1 cellular context compared by ENCODE assay signal in the genomic region with DNA sequence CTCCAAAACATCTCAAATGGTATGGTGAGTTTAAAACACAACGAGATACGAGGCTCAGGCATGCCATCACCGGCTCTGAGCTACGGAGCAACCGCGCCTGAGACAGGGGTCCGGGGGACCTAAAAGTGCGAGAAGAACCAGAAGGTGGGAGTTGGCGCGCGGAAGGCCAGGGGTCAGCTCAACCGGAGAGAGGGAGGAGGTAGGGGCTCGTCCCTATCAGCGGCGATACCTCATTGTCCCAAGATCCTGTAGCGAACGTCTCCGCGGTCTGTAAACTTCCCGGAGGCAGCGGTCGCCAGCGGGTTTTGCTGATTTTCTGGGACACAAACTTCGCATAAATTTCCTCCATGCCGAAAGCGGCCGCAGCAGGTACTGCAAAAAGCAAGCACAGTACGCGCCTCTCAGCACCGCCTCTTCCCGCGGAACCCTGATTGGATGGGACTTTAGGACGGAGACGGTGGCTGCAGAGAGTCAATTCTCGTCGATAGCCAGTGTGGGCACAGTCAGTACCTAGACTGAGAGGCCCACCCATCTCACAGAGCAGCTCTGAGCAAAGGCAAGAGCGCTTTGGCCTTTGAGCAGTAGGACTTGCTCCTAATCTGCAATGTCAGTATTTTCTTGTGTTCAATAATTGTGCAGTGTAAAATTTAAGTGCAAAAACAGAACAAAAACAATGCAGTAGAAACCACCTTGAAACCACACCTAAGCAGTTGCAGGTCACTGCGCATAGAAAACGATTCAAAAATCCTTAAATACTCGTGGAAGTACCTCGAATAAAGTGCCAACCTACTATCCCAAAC.
TF ChIP-seq lines count a peak whose summit lies in the region.

A gene with protein sequence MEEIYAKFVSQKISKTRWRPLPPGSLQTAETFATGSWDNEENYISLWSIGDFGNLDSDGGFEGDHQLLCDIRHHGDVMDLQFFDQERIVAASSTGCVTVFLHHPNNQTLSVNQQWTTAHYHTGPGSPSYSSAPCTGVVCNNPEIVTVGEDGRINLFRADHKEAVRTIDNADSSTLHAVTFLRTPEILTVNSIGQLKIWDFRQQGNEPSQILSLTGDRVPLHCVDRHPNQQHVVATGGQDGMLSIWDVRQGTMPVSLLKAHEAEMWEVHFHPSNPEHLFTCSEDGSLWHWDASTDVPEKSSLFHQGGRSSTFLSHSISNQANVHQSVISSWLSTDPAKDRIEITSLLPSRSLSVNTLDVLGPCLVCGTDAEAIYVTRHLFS (minus strand): TSS at position 383 of the 800 bp plus-strand sequence. CDS start 34 bp downstream, at position 349.

TF ChIP-seq in SK-N-SH, 30 proteins besides CTCF, POLR2A, EP300 and RAD21 (continued from another document):
- peak; percentile 59 for TF ChIP-seq GABPA (IDR thresholded peaks at IDR 0.05; ENCODE audit: low read depth)
- no peak for TF ChIP-seq CHD2 (IDR thresholded peaks at IDR 0.05; ENCODE audit: low read length, partially characterized antibody)
- no peak for TF ChIP-seq TCF12 (IDR thresholded peaks at IDR 0.05)
- no peak for TF ChIP-seq RFX5 (IDR thresholded peaks at IDR 0.05; ENCODE audit: low read length)
- TF ChIP-seq SMC3 (IDR thresholded peaks at IDR 0.05; ENCODE audit: low read depth, low read length) = no peak
- peak; percentile 80 for TF ChIP-seq POLR2AphosphoS5 (IDR thresholded peaks at IDR 0.05; ENCODE audit: low read depth, low read length)
- TF ChIP-seq GATA2 (CRISPR knock-in tag; IDR thresholded peaks at IDR 0.05) = no peak
- no peak for TF ChIP-seq RXRA (IDR thresholded peaks at IDR 0.05; ENCODE audit: borderline replicate concordance, low read depth)
- TF ChIP-seq, protein P1, sequence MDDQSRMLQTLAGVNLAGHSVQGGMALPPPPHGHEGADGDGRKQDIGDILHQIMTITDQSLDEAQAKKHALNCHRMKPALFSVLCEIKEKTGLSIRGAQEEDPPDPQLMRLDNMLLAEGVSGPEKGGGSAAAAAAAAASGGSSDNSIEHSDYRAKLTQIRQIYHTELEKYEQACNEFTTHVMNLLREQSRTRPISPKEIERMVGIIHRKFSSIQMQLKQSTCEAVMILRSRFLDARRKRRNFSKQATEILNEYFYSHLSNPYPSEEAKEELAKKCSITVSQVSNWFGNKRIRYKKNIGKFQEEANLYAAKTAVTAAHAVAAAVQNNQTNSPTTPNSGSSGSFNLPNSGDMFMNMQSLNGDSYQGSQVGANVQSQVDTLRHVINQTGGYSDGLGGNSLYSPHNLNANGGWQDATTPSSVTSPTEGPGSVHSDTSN (IDR thresholded peaks at IDR 0.05) = no peak
- TF ChIP-seq NFIC (IDR thresholded peaks at IDR 0.05; ENCODE audit: borderline replicate concordance) = no peak
- TF ChIP-seq SIN3A (IDR thresholded peaks at IDR 0.05; ENCODE audit: borderline replicate concordance, low read depth, low read length) = peak; percentile 96
- no peak for TF ChIP-seq MEF2A (IDR thresholded peaks at IDR 0.05; ENCODE audit: borderline replicate concordance, low read depth)
- TF ChIP-seq, protein P2, sequence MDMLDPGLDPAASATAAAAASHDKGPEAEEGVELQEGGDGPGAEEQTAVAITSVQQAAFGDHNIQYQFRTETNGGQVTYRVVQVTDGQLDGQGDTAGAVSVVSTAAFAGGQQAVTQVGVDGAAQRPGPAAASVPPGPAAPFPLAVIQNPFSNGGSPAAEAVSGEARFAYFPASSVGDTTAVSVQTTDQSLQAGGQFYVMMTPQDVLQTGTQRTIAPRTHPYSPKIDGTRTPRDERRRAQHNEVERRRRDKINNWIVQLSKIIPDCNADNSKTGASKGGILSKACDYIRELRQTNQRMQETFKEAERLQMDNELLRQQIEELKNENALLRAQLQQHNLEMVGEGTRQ (IDR thresholded peaks at IDR 0.05; ENCODE audit: borderline replicate concordance, low read depth, low read length) = no peak
- no peak for TF ChIP-seq FOXJ3 (CRISPR knock-in tag; IDR thresholded peaks at IDR 0.05)
- TF ChIP-seq, protein P3, sequence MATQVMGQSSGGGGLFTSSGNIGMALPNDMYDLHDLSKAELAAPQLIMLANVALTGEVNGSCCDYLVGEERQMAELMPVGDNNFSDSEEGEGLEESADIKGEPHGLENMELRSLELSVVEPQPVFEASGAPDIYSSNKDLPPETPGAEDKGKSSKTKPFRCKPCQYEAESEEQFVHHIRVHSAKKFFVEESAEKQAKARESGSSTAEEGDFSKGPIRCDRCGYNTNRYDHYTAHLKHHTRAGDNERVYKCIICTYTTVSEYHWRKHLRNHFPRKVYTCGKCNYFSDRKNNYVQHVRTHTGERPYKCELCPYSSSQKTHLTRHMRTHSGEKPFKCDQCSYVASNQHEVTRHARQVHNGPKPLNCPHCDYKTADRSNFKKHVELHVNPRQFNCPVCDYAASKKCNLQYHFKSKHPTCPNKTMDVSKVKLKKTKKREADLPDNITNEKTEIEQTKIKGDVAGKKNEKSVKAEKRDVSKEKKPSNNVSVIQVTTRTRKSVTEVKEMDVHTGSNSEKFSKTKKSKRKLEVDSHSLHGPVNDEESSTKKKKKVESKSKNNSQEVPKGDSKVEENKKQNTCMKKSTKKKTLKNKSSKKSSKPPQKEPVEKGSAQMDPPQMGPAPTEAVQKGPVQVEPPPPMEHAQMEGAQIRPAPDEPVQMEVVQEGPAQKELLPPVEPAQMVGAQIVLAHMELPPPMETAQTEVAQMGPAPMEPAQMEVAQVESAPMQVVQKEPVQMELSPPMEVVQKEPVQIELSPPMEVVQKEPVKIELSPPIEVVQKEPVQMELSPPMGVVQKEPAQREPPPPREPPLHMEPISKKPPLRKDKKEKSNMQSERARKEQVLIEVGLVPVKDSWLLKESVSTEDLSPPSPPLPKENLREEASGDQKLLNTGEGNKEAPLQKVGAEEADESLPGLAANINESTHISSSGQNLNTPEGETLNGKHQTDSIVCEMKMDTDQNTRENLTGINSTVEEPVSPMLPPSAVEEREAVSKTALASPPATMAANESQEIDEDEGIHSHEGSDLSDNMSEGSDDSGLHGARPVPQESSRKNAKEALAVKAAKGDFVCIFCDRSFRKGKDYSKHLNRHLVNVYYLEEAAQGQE (IDR thresholded peaks at IDR 0.05; ENCODE audit: low read depth, low read length) = no peak
- TF ChIP-seq FOXM1 (IDR thresholded peaks at IDR 0.05; ENCODE audit: low read depth) = no peak
- no peak for TF ChIP-seq IRF3 (IDR thresholded peaks at IDR 0.05; ENCODE audit: low read depth, low read length)
- peak; percentile 85; the same call in 1 of the 2 replicates for TF ChIP-seq TAF1 (IDR thresholded peaks at IDR 0.05; ENCODE audit: borderline replicate concordance, low read depth, low read length)
- TF ChIP-seq YY1 (IDR thresholded peaks at IDR 0.05; ENCODE audit: low read depth) = no peak
- 0 out of 2 replicates have a peak, but pooled peaks have one; percentile 63 for TF ChIP-seq ELF1 (IDR thresholded peaks at IDR 0.05)
- no peak for TF ChIP-seq TEAD4 (IDR thresholded peaks at IDR 0.05; ENCODE audit: borderline replicate concordance, insufficient read depth)
- TF ChIP-seq EZH2phosphoT487 (IDR thresholded peaks at IDR 0.05; ENCODE audit: borderline replicate concordance, low read depth) = no peak
- TF ChIP-seq MAX (IDR thresholded peaks at IDR 0.05; ENCODE audit: low read depth) = peak; percentile 88
- no peak for TF ChIP-seq JUND (IDR thresholded peaks at IDR 0.05)
- no peak; the same call in 1 of the 2 replicates for TF ChIP-seq RCOR1 (IDR thresholded peaks at IDR 0.05; ENCODE audit: low read length)
- TF ChIP-seq NRF1 (IDR thresholded peaks at IDR 0.05; ENCODE audit: low read depth, low read length) = no peak
- TF ChIP-seq, protein P4, sequence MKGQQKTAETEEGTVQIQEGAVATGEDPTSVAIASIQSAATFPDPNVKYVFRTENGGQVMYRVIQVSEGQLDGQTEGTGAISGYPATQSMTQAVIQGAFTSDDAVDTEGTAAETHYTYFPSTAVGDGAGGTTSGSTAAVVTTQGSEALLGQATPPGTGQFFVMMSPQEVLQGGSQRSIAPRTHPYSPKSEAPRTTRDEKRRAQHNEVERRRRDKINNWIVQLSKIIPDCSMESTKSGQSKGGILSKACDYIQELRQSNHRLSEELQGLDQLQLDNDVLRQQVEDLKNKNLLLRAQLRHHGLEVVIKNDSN (IDR thresholded peaks at IDR 0.05; ENCODE audit: borderline replicate concordance, low read depth) = no peak
- TF ChIP-seq FOSL2 (IDR thresholded peaks at IDR 0.05; ENCODE audit: borderline replicate concordance, low read depth) = no peak
- peak; percentile 97 for TF ChIP-seq MXI1 (IDR thresholded peaks at IDR 0.05; ENCODE audit: low read depth, low read length)
